8 cellular contexts compared by ENCODE assay signal in genomic region chr6:159789377-159790148, GRCh38. TPM values are rescaled to one million over a fixed set of nuclear protein-coding genes. Genes with fewer than 3 reads are reported as not detected.
A peak's percentile ranks its signal among the peaks of the same experiment; 100 is the strongest.
DNase-seq lines count a peak whose midpoint lies in the region; ATAC-seq and TF ChIP-seq lines count a peak whose summit lies in the region.

TSS of gene TCP1 (minus strand) at chr6:159789602. CDS start at chr6:159789468, 134 bp downstream.

- H2AFZ ChIP-seq in Karpas-422 (ENCODE audit: low read length): peak within 1 kb of the TSS; percentile 56; the same call in 1 of the 2 replicates

- peaks cover 30% of the 10 kb centered on the region for H4K20me1 ChIP-seq in Karpas-422 (ENCODE audit: insufficient read depth, low read depth, low read length)

- TF ChIP-seq POLR2A in esophagus muscularis mucosa (IDR thresholded peaks at IDR 0.05; ENCODE audit: low read depth): peak; percentile 93

- H3K4me1 ChIP-seq in Karpas-422 (ENCODE audit: low read length) (peaks cover 39% of the 10 kb centered on the region), esophagus muscularis mucosa (peaks cover 38 to 80% (median 70%) of the 10 kb centered on the region in 4 donors), muscle layer of duodenum (ENCODE audit: control insufficient read depth in 1 of 2, insufficient read depth in 2 of 2, low read length in 2 of 2) (peaks cover 22 to 47% of the 10 kb centered on the region in 2 donors)

- no peaks in the 10 kb centered on the region for H3K9me2 ChIP-seq in Karpas-422 (replicated peaks; ENCODE audit: insufficient read depth, low read length)

- H3K79me2 ChIP-seq in Karpas-422 (ENCODE audit: low read length): peaks cover 89% of the 10 kb centered on the region

- intact Hi-C loops in esophagus muscularis mucosa (cut with DNase I): loop anchor here (2.0 to 10.0 kb wide), 4 partner anchors 57 to 245 kb away; partner anchors contain the start of gene SOD2

- H3K27me3 ChIP-seq in Karpas-422 (ENCODE audit: low read length) (no peaks in the 10 kb centered on the region), esophagus muscularis mucosa (no peaks in the 10 kb centered on the region), muscle layer of duodenum (ENCODE audit: low read depth, low read length) (no peaks in the 10 kb centered on the region)

- no peak for TF ChIP-seq CTCF in esophagus muscularis mucosa (IDR thresholded peaks at IDR 0.05)

- peak within 1 kb of the TSS; percentile 93 for H3K4me3 ChIP-seq in Karpas-422 (ENCODE audit: low read length)
- peak within 1 kb of the TSS; percentile 87 to 100 (median 97) for H3K4me3 ChIP-seq in esophagus muscularis mucosa
- H3K4me3 ChIP-seq in muscle layer of duodenum (ENCODE audit: low read depth in 1 of 2, low read length in 2 of 2): peak within 1 kb of the TSS; percentile 96 to 97

- DNase-seq in DMS79 treated with DMSO at 0.1 percent for 48 hours (lab: John Stamatoyannopoulos, UW) (peak; percentile 99), Karpas-422 (peak; percentile 100), RKO (ENCODE audit: low spot score) (peak; percentile 99), activated T-helper 1 cell treated with Interleukin-2 at 50 U/mL for 16 hours (ENCODE audit: low read depth) (peak; percentile 97), esophagus muscularis mucosa (ENCODE audit: extremely low spot score) (peak; percentile 100)
- DNase-seq in stimulated activated CD8-positive, alpha-beta memory T cell treated with anti-CD3 and anti-CD28 coated beads, Interleukin-7, amount 100 ng/mL, for 4 hours (ENCODE audit: low read depth in 2 of 2): peak; percentile 99 to 100

- H3K4me2 ChIP-seq in Karpas-422 (ENCODE audit: low read depth, low read length, poor library complexity, severe bottlenecking): peak within 1 kb of the TSS; percentile 93

- H3K27ac ChIP-seq in Karpas-422 (ENCODE audit: low read length) (peak within 1 kb of the TSS; percentile 71), esophagus muscularis mucosa (replicated peaks in 1 of 4) (peak within 1 kb of the TSS; percentile 96 to 99 (median 97)), muscle layer of duodenum (ENCODE audit: low read length) (peak within 1 kb of the TSS; percentile 98)

- H3K9me3 ChIP-seq in Karpas-422 (ENCODE audit: low read length) (no peaks in the 10 kb centered on the region), esophagus muscularis mucosa (no peaks in the 10 kb centered on the region), muscle layer of duodenum (ENCODE audit: control insufficient read depth in 1 of 2, low read length in 2 of 2) (no peaks in the 10 kb centered on the region)

- peak; percentile 72 for ATAC-seq in GM21825 (IDR thresholded peaks at IDR 0.05; ENCODE audit: unreplicated experiment)

- peak within 1 kb of the TSS; percentile 96 for H3K9ac ChIP-seq in Karpas-422 (ENCODE audit: low read length)

- H3K36me3 ChIP-seq in Karpas-422 (ENCODE audit: insufficient read depth, low read length) (peaks cover 61% of the 10 kb centered on the region), esophagus muscularis mucosa (peaks cover 7 to 62% (median 42%) of the 10 kb centered on the region in 4 donors), muscle layer of duodenum (ENCODE audit: control insufficient read depth in 1 of 2, insufficient read depth in 2 of 2, low read length in 2 of 2) (peaks cover 20 to 22% of the 10 kb centered on the region in 2 donors)

- TF ChIP-seq EP300 in esophagus muscularis mucosa (IDR thresholded peaks at IDR 0.05): no peak

- under 1% methylated on average over 44 of the region's 64 CpGs for WGBS in esophagus muscularis mucosa

RNA-seq across cellular contexts. Expression of gene TCP1, which starts in this region (rescaled TPM):
- 223 and 247 TPM in 2 replicates for total RNA-seq in Karpas-422 (2014; rRNA removed; shearing (Covaris generic); ENCODE audit: low replicate concordance)
- 100 to 1,000 TPM; 103 to 140 (median 121) TPM for total RNA-seq in esophagus muscularis mucosa

Comparison
In these comparisons a context has a peak if more than half of its experiments do, and no peak if none do; other contexts are left out.
1. Peak in every context shown above with its lines: DNase-seq, ATAC-seq, H3K4me3 ChIP-seq and H3K27ac ChIP-seq.